ENCODE assay signal across 22 cellular contexts in the genomic region with DNA sequence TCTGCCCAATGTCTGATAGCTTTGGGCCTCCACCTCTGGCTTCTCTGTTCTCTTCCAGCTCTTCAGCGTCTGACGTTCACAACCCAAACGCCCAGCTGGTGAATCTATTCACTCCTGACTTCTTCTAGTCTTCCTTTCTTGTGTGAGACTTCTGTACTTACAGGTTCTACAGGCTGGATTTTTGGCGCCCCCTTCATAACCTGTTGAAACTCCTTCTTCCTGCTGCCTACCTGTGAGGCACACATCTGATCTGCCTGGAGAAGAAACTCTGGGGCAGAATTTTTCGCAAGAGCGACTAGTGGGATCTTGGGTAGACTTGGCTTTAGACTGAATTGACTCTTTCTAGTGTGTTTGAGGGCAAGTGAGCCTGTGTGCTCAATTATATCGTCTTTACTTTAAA.
"Had no signal": no experiment of that assay in that cellular context is flagged by ENCODE, and none has a peak within 500 bp of the region (broad histone marks: within the 10 kb centered on the region; RNA-seq: fewer than 3 reads in every experiment).

No MANE protein-coding gene starts in this region.

- H3K27ac Mint-ChIP-seq: activated CD4-positive, alpha-beta memory T cell treated with anti-CD3 and anti-CD28 coated beads for 36 hours; activated naive CD4-positive, alpha-beta T cell treated with anti-CD3 and anti-CD28 coated beads for 36 hours; activated naive CD8-positive, alpha-beta T cell treated with anti-CD3 and anti-CD28 coated beads, Interleukin-2, amount 10 ng/mL, durations not matched to agents 7 days and 5 days; activated T-cell treated with anti-CD3 and anti-CD28 coated beads, Interleukin-2, amount 50 U/mL, for 72 hours; progenitor cell of endocrine pancreas; stimulated activated naive B cell treated with anti-CD40 and anti-IgM and Interleukin-4, amounts not matched to agents 10 μg/mL and 1 μg/mL and 100 μg/mL, for 72 hours had no signal

- DNase-seq: activated CD4-positive, alpha-beta memory T cell treated with anti-CD3 and anti-CD28 coated beads for 36 hours; activated CD4-positive, alpha-beta T cell treated with anti-CD3 and anti-CD28 coated beads for 4 hours; activated CD4-positive, CD25-positive, alpha-beta regulatory T cell; activated effector memory CD4-positive, alpha-beta T cell treated with Interleukin-2 at 50 U/mL for 16 hours; activated naive CD4-positive, alpha-beta T cell treated with anti-CD3 and anti-CD28 coated beads for 36 hours; activated naive CD8-positive, alpha-beta T cell treated with anti-CD3 and anti-CD28 coated beads, Interleukin-2, amount 10 ng/mL, durations not matched to agents 7 days and 5 days; activated T-cell treated with anti-CD3 and anti-CD28 coated beads, Interleukin-2, amount 50 U/mL, for 72 hours; amniotic stem cell; cortex of kidney; foreskin fibroblast; heart right ventricle; kidney; naive B cell; retina; sigmoid colon; stimulated activated CD4-positive, alpha-beta T cell treated with anti-CD3 and anti-CD28 coated beads, Interleukin-2, amount 100 ng/mL, for 48 hours; stimulated activated CD8-positive, alpha-beta memory T cell treated with anti-CD3 and anti-CD28 coated beads, Interleukin-4, amount 100 ng/mL, for 48 hours; stimulated activated naive B cell treated with anti-CD40 and anti-IgM and Interleukin-4, amounts not matched to agents 10 μg/mL and 1 μg/mL and 100 μg/mL, for 72 hours; trophoblast cell; uterus had no signal

- H3K9me3 Mint-ChIP-seq: activated CD4-positive, alpha-beta memory T cell treated with anti-CD3 and anti-CD28 coated beads for 36 hours; activated naive CD4-positive, alpha-beta T cell treated with anti-CD3 and anti-CD28 coated beads for 36 hours; activated naive CD8-positive, alpha-beta T cell treated with anti-CD3 and anti-CD28 coated beads, Interleukin-2, amount 10 ng/mL, durations not matched to agents 7 days and 5 days; activated T-cell treated with anti-CD3 and anti-CD28 coated beads, Interleukin-2, amount 50 U/mL, for 72 hours; naive B cell; stimulated activated naive B cell treated with anti-CD40 and anti-IgM and Interleukin-4, amounts not matched to agents 10 μg/mL and 1 μg/mL and 100 μg/mL, for 72 hours had no signal

- H3K4me3 Mint-ChIP-seq: activated CD4-positive, alpha-beta memory T cell treated with anti-CD3 and anti-CD28 coated beads for 36 hours; activated naive CD4-positive, alpha-beta T cell treated with anti-CD3 and anti-CD28 coated beads for 36 hours; activated naive CD8-positive, alpha-beta T cell treated with anti-CD3 and anti-CD28 coated beads, Interleukin-2, amount 10 ng/mL, durations not matched to agents 7 days and 5 days; activated T-cell treated with anti-CD3 and anti-CD28 coated beads, Interleukin-2, amount 50 U/mL, for 72 hours; stimulated activated naive B cell treated with anti-CD40 and anti-IgM and Interleukin-4, amounts not matched to agents 10 μg/mL and 1 μg/mL and 100 μg/mL, for 72 hours had no signal

- H3K27ac ChIP-seq: heart right ventricle, sigmoid colon, uterus had no signal

- H3K4me1 Mint-ChIP-seq: activated naive CD8-positive, alpha-beta T cell treated with anti-CD3 and anti-CD28 coated beads, Interleukin-2, amount 10 ng/mL, durations not matched to agents 7 days and 5 days; naive B cell; stimulated activated naive B cell treated with anti-CD40 and anti-IgM and Interleukin-4, amounts not matched to agents 10 μg/mL and 1 μg/mL and 100 μg/mL, for 72 hours had no signal

- H3K36me3 Mint-ChIP-seq: activated CD4-positive, alpha-beta memory T cell treated with anti-CD3 and anti-CD28 coated beads for 36 hours; activated naive CD8-positive, alpha-beta T cell treated with anti-CD3 and anti-CD28 coated beads, Interleukin-2, amount 10 ng/mL, durations not matched to agents 7 days and 5 days; naive B cell; stimulated activated naive B cell treated with anti-CD40 and anti-IgM and Interleukin-4, amounts not matched to agents 10 μg/mL and 1 μg/mL and 100 μg/mL, for 72 hours had no signal

- H3K27me3 ChIP-seq: heart right ventricle, sigmoid colon, uterus had no signal

- ATAC-seq: activated T-cell treated with anti-CD3 and anti-CD28 coated beads, Interleukin-2, amount 50 U/mL, for 72 hours; heart right ventricle; stimulated activated naive B cell treated with anti-CD40 and anti-IgM and Interleukin-4, amounts not matched to agents 10 μg/mL and 1 μg/mL and 100 μg/mL, for 72 hours had no signal

- H3K9me3 ChIP-seq: heart right ventricle, sigmoid colon, uterus had no signal

- H3K36me3 ChIP-seq: heart right ventricle, sigmoid colon, uterus had no signal

- H3K27me3 Mint-ChIP-seq: progenitor cell of endocrine pancreas had no signal

- H3K4me3 ChIP-seq: heart right ventricle, lung, sigmoid colon, uterus had no signal
